12 cellular contexts compared by ENCODE assay signal in the genomic region with DNA sequence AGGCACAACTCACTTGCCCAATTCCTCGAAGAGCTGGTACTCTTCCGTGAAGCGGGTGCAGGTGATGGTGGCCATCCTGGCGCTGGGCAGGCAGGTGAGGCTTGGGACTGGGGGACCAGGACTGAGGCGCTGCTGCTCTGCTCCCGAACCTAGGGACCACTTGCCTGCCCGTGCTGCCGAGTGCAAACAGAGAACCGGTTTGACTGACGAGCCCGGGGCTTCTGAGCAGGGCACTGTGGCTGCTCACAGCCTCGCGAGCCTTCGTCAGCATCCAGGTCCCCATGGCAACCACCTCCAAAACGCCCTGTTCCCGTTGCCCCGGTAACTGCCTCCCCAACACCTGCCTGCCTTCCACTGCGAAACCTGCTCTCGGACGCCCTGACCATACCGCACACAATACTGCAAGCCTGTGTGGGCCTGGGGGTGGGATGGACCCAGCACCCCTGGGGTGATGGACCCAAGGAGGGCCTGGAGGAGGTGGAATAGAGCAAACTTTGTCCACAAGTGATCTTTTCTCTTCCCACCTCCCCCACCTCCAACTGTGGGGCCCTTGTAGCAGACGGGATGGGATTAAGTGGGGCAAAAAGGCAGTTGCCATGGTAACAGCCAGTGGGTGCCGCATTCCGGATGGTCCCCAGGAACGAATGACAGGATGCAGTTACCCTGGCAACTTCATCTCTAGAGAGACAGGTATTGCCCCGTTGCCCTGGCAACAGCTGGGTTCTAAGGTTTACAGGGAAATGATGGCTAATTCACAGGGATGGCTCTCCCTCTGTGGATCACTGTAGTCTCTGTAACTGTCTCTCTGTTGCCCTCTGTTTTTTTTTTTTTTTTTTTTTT. TPM values are rescaled to one million over a fixed set of nuclear protein-coding genes. Genes with fewer than 3 reads are reported as not detected.
A peak's percentile ranks its signal among the peaks of the same experiment; 100 is the strongest.
DNase-seq lines count a peak whose midpoint lies in the region; ATAC-seq and TF ChIP-seq lines count a peak whose summit lies in the region.
"Had no signal": no experiment of that assay in that cellular context is flagged by ENCODE, and none has a peak within 500 bp of the region (broad histone marks: within the 10 kb centered on the region; RNA-seq: fewer than 3 reads in every experiment).

A gene (minus strand): TSS at position 223 of the 840 bp plus-strand sequence. CDS start 148 bp downstream, at position 75.

- H3K4me1 ChIP-seq in neuron (ENCODE audit: insufficient read depth, low read length) (peaks cover 42% of the 10 kb centered on the region), transverse colon (peaks cover 0 to 2% (median 0%) of the 10 kb centered on the region in 4 donors)

- H3K9me3 ChIP-seq in neuron (ENCODE audit: low read length) (no peaks in the 10 kb centered on the region), transverse colon (no peaks in the 10 kb centered on the region)
- H3K9me3 ChIP-seq: sigmoid colon had no signal

- peak within 1 kb of the TSS; percentile 71 for H3K27ac Mint-ChIP-seq in glutamatergic neuron (ENCODE audit: unreplicated experiment)
- H3K27ac Mint-ChIP-seq: activated naive CD8-positive, alpha-beta T cell treated with anti-CD3 and anti-CD28 coated beads, Interleukin-2, amount 10 ng/mL, durations not matched to agents 7 days and 5 days had no signal

- peaks cover 11% of the 10 kb centered on the region for H3K9me3 Mint-ChIP-seq in glutamatergic neuron (ENCODE audit: unreplicated experiment)
- H3K9me3 Mint-ChIP-seq: activated naive CD8-positive, alpha-beta T cell treated with anti-CD3 and anti-CD28 coated beads, Interleukin-2, amount 10 ng/mL, durations not matched to agents 7 days and 5 days had no signal

- TF ChIP-seq CTCF in glutamatergic neuron (IDR thresholded peaks at IDR 0.05; ENCODE audit: partially characterized antibody, unreplicated experiment) (no peak), transverse colon (IDR thresholded peaks at IDR 0.05) (no peak)

- H3K27me3 ChIP-seq in neuron (ENCODE audit: insufficient read depth, low read length) (no peaks in the 10 kb centered on the region), transverse colon (no peaks in the 10 kb centered on the region)
- H3K27me3 ChIP-seq: sigmoid colon had no signal

- peak; percentile 3 for DNase-seq in DMS79 treated with DMSO at 0.1 percent for 48 hours (lab: John Stamatoyannopoulos, UW)
- DNase-seq in DMS79 (lab: John Stamatoyannopoulos, UW) = no peak
- peak; percentile 39 for DNase-seq in NCI-H510A (lab: John Stamatoyannopoulos, UW)
- peak; percentile 71 for DNase-seq in glutamatergic neuron
- DNase-seq in AG20443 (ENCODE audit: low spot score) = no peak
- no peak for DNase-seq in transverse colon
- DNase-seq: activated naive CD8-positive, alpha-beta T cell treated with anti-CD3 and anti-CD28 coated beads, Interleukin-2, amount 10 ng/mL, durations not matched to agents 7 days and 5 days had no signal

- 35% methylated on average over 25 of the region's 26 CpGs; no CpG with 5 or more reads in 1 of the 2 donors for WGBS in transverse colon (ENCODE audit: low coverage in 1 of 2), 2 donors

- no peak for ATAC-seq in HG03442 (IDR thresholded peaks at IDR 0.05; ENCODE audit: unreplicated experiment)

- H2AFZ ChIP-seq in neuron (ENCODE audit: low read depth, low read length) = no peak within 1 kb of the TSS

- intact Hi-C loops in transverse colon (cut with DNase I; ENCODE audit: low total_unique reads) = no loop called here

- in situ Hi-C loops in transverse colon (cut with MboI; ENCODE audit: low pct_ligation_motif_present in 1 of 4, low pct_unique_long_range_greater_than_20kb in 1 of 4, low sequenced_read_pairs in 3 of 4) = no loop called here

- H3K4me3 ChIP-seq in neuron (ENCODE audit: low read length) (peak within 1 kb of the TSS; percentile 28), transverse colon (no peak within 1 kb of the TSS)
- H3K4me3 ChIP-seq: sigmoid colon had no signal

- no peak within 1 kb of the TSS for H3K27ac ChIP-seq in transverse colon
- H3K27ac ChIP-seq: sigmoid colon had no signal

- H3K4me1 Mint-ChIP-seq in glutamatergic neuron (ENCODE audit: low read depth, unreplicated experiment) = peaks cover 30% of the 10 kb centered on the region
- H3K4me1 Mint-ChIP-seq: activated naive CD8-positive, alpha-beta T cell treated with anti-CD3 and anti-CD28 coated beads, Interleukin-2, amount 10 ng/mL, durations not matched to agents 7 days and 5 days had no signal

- no peaks in the 10 kb centered on the region for H3K36me3 Mint-ChIP-seq in glutamatergic neuron (ENCODE audit: unreplicated experiment)
- H3K36me3 Mint-ChIP-seq: activated naive CD8-positive, alpha-beta T cell treated with anti-CD3 and anti-CD28 coated beads, Interleukin-2, amount 10 ng/mL, durations not matched to agents 7 days and 5 days had no signal

- peaks cover 6% of the 10 kb centered on the region for H3K27me3 Mint-ChIP-seq in glutamatergic neuron (ENCODE audit: unreplicated experiment)

- H3K4me3 Mint-ChIP-seq in glutamatergic neuron (ENCODE audit: unreplicated experiment) = peak within 1 kb of the TSS; percentile 38
- H3K4me3 Mint-ChIP-seq: activated naive CD8-positive, alpha-beta T cell treated with anti-CD3 and anti-CD28 coated beads, Interleukin-2, amount 10 ng/mL, durations not matched to agents 7 days and 5 days had no signal

- no peak for TF ChIP-seq POLR2A in transverse colon (IDR thresholded peaks at IDR 0.05)

- H3K36me3 ChIP-seq in neuron (ENCODE audit: insufficient read depth, low read length) = no peaks in the 10 kb centered on the region
- H3K36me3 ChIP-seq in transverse colon = no peaks in the 10 kb centered on the region
- H3K36me3 ChIP-seq: sigmoid colon had no signal

- no peak for TF ChIP-seq EP300 in transverse colon (IDR thresholded peaks at IDR 0.05; ENCODE audit: low read depth)

RNA-seq across cellular contexts. Expression of the gene that starts here (rescaled TPM):
- total RNA-seq in glutamatergic neuron (ENCODE audit: unreplicated experiment) (1.1 TPM), transverse colon (under 1 TPM in 2 of 4 donors, not detected in 2; 0.32 to 0.82 TPM)
- total RNA-seq: activated CD8-positive, alpha-beta memory T cell treated with anti-CD3 and anti-CD28 coated beads for 36 hours; activated naive CD8-positive, alpha-beta T cell treated with anti-CD3 and anti-CD28 coated beads, Interleukin-2, amount 10 ng/mL, durations not matched to agents 7 days and 5 days; T-helper 1 cell treated with Interleukin-12 subunit alpha and Interleukin-12 subunit beta and Interleukin-4 antibody, amounts not matched to agents 30 ng/mL and 1 ng/mL, for 36 hours had no signal

Comparison
In these comparisons a context has a peak if more than half of its experiments do, and no peak if none do; other contexts are left out.
1. DNase-seq: peak in DMS79 treated with DMSO at 0.1 percent for 48 hours (single experiment), NCI-H510A (single experiment) and glutamatergic neuron (single experiment); none in DMS79 (single experiment), AG20443 (single experiment) and transverse colon (single experiment).